In genomic region chr7:115230882-115231508, GRCh38 we compare ENCODE assay signal across 9 cellular contexts.
DNase-seq lines count a peak whose midpoint lies in the region; ATAC-seq and TF ChIP-seq lines count a peak whose summit lies in the region.
"Had no signal": no experiment of that assay in that cellular context is flagged by ENCODE, and none has a peak within 500 bp of the region (broad histone marks: within the 10 kb centered on the region; RNA-seq: fewer than 3 reads in every experiment).

No MANE protein-coding gene starts in this region.

- intact Hi-C loops in left ventricle myocardium superior (cut with micrococcal nuclease) = no loop called here
- intact Hi-C loops in Right ventricle myocardium superior (cut with DNase I) = no loop called here

- no peaks in the 10 kb centered on the region for H3K27me3 ChIP-seq in thoracic aorta (replicated peaks; ENCODE audit: insufficient read depth)

- ATAC-seq in left ventricle myocardium superior (peak; percentile 62), Right ventricle myocardium superior (ENCODE audit: poor library complexity) (no peak), HG03558 (IDR thresholded peaks at IDR 0.05; ENCODE audit: extremely low read depth, unreplicated experiment) (peak; percentile 84), thoracic aorta (ENCODE audit: insufficient number of reproducible peaks, low FRiP score, low read depth) (peak; percentile 71)

- no peaks in the 10 kb centered on the region for H3K9me3 ChIP-seq in thoracic aorta

- no peak overlapping the region for H3K4me3 ChIP-seq in fibroblast of villous mesenchyme (ENCODE audit: low read depth, low read length)
- H3K4me3 ChIP-seq in thoracic aorta = no peak overlapping the region

- TF ChIP-seq CTCF in fibroblast of villous mesenchyme (IDR thresholded peaks at IDR 0.05; ENCODE audit: insufficient read depth, low read depth, low read length) = no peak
- no peak for TF ChIP-seq CTCF in thoracic aorta (IDR thresholded peaks at IDR 0.05)

- H3K4me1 ChIP-seq in thoracic aorta (ENCODE audit: control insufficient read depth in 1 of 2, low read depth in 2 of 2) = peaks cover 6 to 14% of the 10 kb centered on the region in 2 donors

- no peak overlapping the region for H3K27ac ChIP-seq in thoracic aorta

- no peak for DNase-seq in left ventricle myocardium superior
- DNase-seq in Right ventricle myocardium superior = no peak
- peak; percentile 85 for DNase-seq in RPMI7951 (ENCODE audit: low read depth)
- DNase-seq in fibroblast of villous mesenchyme (ENCODE audit: low read depth) = peak; percentile 76
- DNase-seq in thoracic aorta (ENCODE audit: low spot score) = no peak
- DNase-seq in stimulated activated naive CD4-positive, alpha-beta T cell treated with Interleukin-2 at 50 U/mL for 16 hours (lab: John Stamatoyannopoulos, UW) = no peak
- DNase-seq in stimulated activated CD4-positive, alpha-beta T cell treated with anti-CD3 and anti-CD28 coated beads, Interleukin-4, amount 100 ng/mL, for 4 hours = no peak
- DNase-seq: activated naive CD8-positive, alpha-beta T cell treated with anti-CD3 and anti-CD28 coated beads, Interleukin-2, amount 10 ng/mL, durations not matched to agents 7 days and 5 days had no signal

- H3K36me3 ChIP-seq in thoracic aorta = no peaks in the 10 kb centered on the region

Comparison
In these comparisons a context has a peak if more than half of its experiments do, and no peak if none do; other contexts are left out.
1. DNase-seq: peak in RPMI7951 (single experiment) and fibroblast of villous mesenchyme (single experiment); none in left ventricle myocardium superior (single experiment), Right ventricle myocardium superior (single experiment), thoracic aorta (single experiment), stimulated activated naive CD4-positive, alpha-beta T cell treated with Interleukin-2 at 50 U/mL for 16 hours (single experiment) and stimulated activated CD4-positive, alpha-beta T cell treated with anti-CD3 and anti-CD28 coated beads, Interleukin-4, amount 100 ng/mL, for 4 hours (0 of 2).